Comparison of ENCODE assay signal across 8 cellular contexts in genomic region chr1:940121-941026, GRCh38. TPM values are rescaled to one million over a fixed set of nuclear protein-coding genes. Genes with fewer than 3 reads are reported as not detected.
DNase-seq lines count a peak whose midpoint lies in the region; ATAC-seq, FAIRE-seq and TF ChIP-seq lines count a peak whose summit lies in the region.

No MANE protein-coding gene starts in this region.

- peak overlapping the region; percentile 80 for H3K4me3 Mint-ChIP-seq in activated B cell treated with CpG ODN at 0.5 μM for 24 hours

- H3K4me1 Mint-ChIP-seq in activated B cell treated with CpG ODN at 0.5 μM for 24 hours = peaks cover 11% of the 10 kb centered on the region

- H3K27me3 Mint-ChIP-seq in activated B cell treated with CpG ODN at 0.5 μM for 24 hours = peaks cover 25% of the 10 kb centered on the region

- FAIRE-seq in frontal cortex (lab: Jason Lieb, UNC) = no peak

- no peaks in the 10 kb centered on the region; the same call in 1 of the 2 replicates for H4K20me1 ChIP-seq in KMS-11 (ENCODE audit: insufficient read depth)

- H3K4me1 ChIP-seq in KMS-11 (ENCODE audit: low read depth, poor library complexity, severe bottlenecking) = peaks cover 60% of the 10 kb centered on the region

- H3K9ac ChIP-seq in KMS-11 = no peak overlapping the region; the same call in 1 of the 2 replicates

- POLR2A ChIA-PET in activated B cell treated with CpG ODN at 0.5 μM for 24 hours (lab: Charles Lee) = interaction anchor here (0.6 to 1.5 kb wide), 3 partner anchors 16 to 968 kb away, joined by 3 to 7 read pairs (median 5); partner anchors contain the start of gene AURKAIP1

- H3K36me3 Mint-ChIP-seq in activated B cell treated with CpG ODN at 0.5 μM for 24 hours (ENCODE audit: low read depth) = peaks cover 8% of the 10 kb centered on the region

- TF ChIP-seq CTCF in KMS-11 (conservative IDR thresholded peaks at IDR 0.05; ENCODE audit: low read depth, low read length) (no peak; the same call in 1 of the 2 replicates), activated B cell treated with CpG ODN at 0.5 μM for 24 hours (IDR thresholded peaks at IDR 0.05) (no peak)

- no peak overlapping the region for H3K27ac ChIP-seq in KMS-11

- DNase-seq in DMS 273 treated with DMSO at 0.1 percent for 48 hours (lab: John Stamatoyannopoulos, UW) (peak; percentile 70), activated B cell treated with CpG ODN at 0.5 μM for 24 hours (peak; percentile 46), frontal cortex (ENCODE audit: low spot score in 2 of 2) (peak; percentile 85 to 91), nucleus accumbens (lab: John Stamatoyannopoulos, UW) (peak in 32 of 56 donors; percentile 6 to 67 (median 20)), SIG-M5 (lab: John Stamatoyannopoulos, UW) (no peak)
- DNase-seq in effector CD4-positive, alpha-beta T cell = no peak

- intact Hi-C loops in activated B cell treated with CpG ODN at 0.5 μM for 24 hours (cut with micrococcal nuclease) = loop anchor here (5.0 kb wide), 1 partner anchor 33 kb away; no protein-coding TSS in a partner anchor

- H3K27me3 ChIP-seq in KMS-11 (ENCODE audit: insufficient read depth, low read depth) = peaks cover 65% of the 10 kb centered on the region

- H3K9me3 Mint-ChIP-seq in activated B cell treated with CpG ODN at 0.5 μM for 24 hours = no peaks in the 10 kb centered on the region

- ATAC-seq in activated B cell treated with CpG ODN at 0.5 μM for 24 hours (ENCODE audit: low read depth) = peak; percentile 29
- no peak for ATAC-seq in GM21381 (IDR thresholded peaks at IDR 0.05; ENCODE audit: unreplicated experiment)

- CTCF ChIA-PET in activated B cell treated with CpG ODN at 0.5 μM for 24 hours (lab: Charles Lee) = interaction anchor here (0.7 to 1.3 kb wide), 3 partner anchors 11 to 39 kb away, joined by 3 read pairs; partner anchors contain the start of gene NOC2L

- H3K27ac Mint-ChIP-seq in activated B cell treated with CpG ODN at 0.5 μM for 24 hours = no peak overlapping the region

- peak overlapping the region; percentile 78 for H3K4me3 ChIP-seq in KMS-11 (IDR thresholded peaks at IDR 0.05; ENCODE audit: insufficient read depth, low read depth, low read length)

- H2AFZ ChIP-seq in KMS-11 (ENCODE audit: low read depth) = peak overlapping the region; percentile 48; the same call in 1 of the 2 replicates

- H3K4me2 ChIP-seq in KMS-11 = peak overlapping the region; percentile 91

- H3K36me3 ChIP-seq in KMS-11 (ENCODE audit: insufficient read depth) = no peaks in the 10 kb centered on the region

- no peaks in the 10 kb centered on the region for H3K79me2 ChIP-seq in KMS-11 (ENCODE audit: insufficient read depth, low read depth)

RNA-seq across cellular contexts. Expression of gene SAMD11, which starts 16.7 kb away (rescaled TPM):
- total RNA-seq in activated B cell treated with CpG ODN at 0.5 μM for 24 hours (not detected in 2 replicates), frontal cortex (0.41 TPM)

RNA-seq across cellular contexts. Expression of gene NOC2L, which starts 18.7 kb away (rescaled TPM):
- total RNA-seq in activated B cell treated with CpG ODN at 0.5 μM for 24 hours = 95.5 and 96.8 TPM in 2 replicates
- total RNA-seq in frontal cortex = 67.3 TPM

RNA-seq across cellular contexts. Expression of gene KLHL17, which starts 20.0 kb away (rescaled TPM):
- 15.1 and 16.4 TPM in 2 replicates for total RNA-seq in activated B cell treated with CpG ODN at 0.5 μM for 24 hours
- total RNA-seq in frontal cortex = 6.1 TPM

RNA-seq across cellular contexts. Expression of gene PLEKHN1, which starts 25.9 kb away (rescaled TPM):
- total RNA-seq in activated B cell treated with CpG ODN at 0.5 μM for 24 hours (1.3 and 1.4 TPM in 2 replicates), frontal cortex (not detected)

RNA-seq across cellular contexts. Expression of gene PERM1, which starts 41.5 kb away (rescaled TPM):
- not detected in 2 replicates for total RNA-seq in activated B cell treated with CpG ODN at 0.5 μM for 24 hours
- total RNA-seq in frontal cortex = not detected

Comparison
In these comparisons a context has a peak if more than half of its experiments do, and no peak if none do; other contexts are left out.
1. DNase-seq: peak in DMS 273 treated with DMSO at 0.1 percent for 48 hours (single experiment), activated B cell treated with CpG ODN at 0.5 μM for 24 hours (single experiment), frontal cortex (2 of 2) and nucleus accumbens (32 of 56); none in SIG-M5 (single experiment) and effector CD4-positive, alpha-beta T cell (single experiment).